16 cellular contexts compared by ENCODE assay signal in genomic region chr15:90394074-90394473, GRCh38. TPM values are rescaled to one million over a fixed set of nuclear protein-coding genes. Genes with fewer than 3 reads are reported as not detected.
DNase-seq lines count a peak whose midpoint lies in the region; ATAC-seq, FAIRE-seq and TF ChIP-seq lines count a peak whose summit lies in the region.
"Had no signal": no experiment of that assay in that cellular context is flagged by ENCODE, and none has a peak within 500 bp of the region (broad histone marks: within the 10 kb centered on the region; RNA-seq: fewer than 3 reads in every experiment).

No MANE protein-coding gene starts in this region.

- no peak overlapping the region for H3K4me3 Mint-ChIP-seq in activated B cell treated with CpG ODN at 0.5 μM for 24 hours
- H3K4me3 Mint-ChIP-seq in stimulated activated naive CD8-positive, alpha-beta T cell treated with anti-CD3 and anti-CD28 coated beads, Interleukin-15, amount 100 ng/mL, for 72 hours, result no peak overlapping the region

- TF ChIP-seq CTCF in activated B cell treated with CpG ODN at 0.5 μM for 24 hours (IDR thresholded peaks at IDR 0.05), result no peak

- intact Hi-C loops in activated B cell treated with CpG ODN at 0.5 μM for 24 hours (cut with micrococcal nuclease) (no loop called here), left colon (cut with DNase I, micrococcal nuclease) (no loop called here)

- H3K4me3 ChIP-seq in HUES48 (ENCODE audit: low read depth, low read length) (no peak overlapping the region), small intestine (ENCODE audit: low read depth in 1 of 2, low read length in 2 of 2) (no peak overlapping the region)

- FAIRE-seq in small intestine (lab: Jason Lieb, UNC), result no peak
- FAIRE-seq: astrocyte, G401.6 had no signal

- no peaks in the 10 kb centered on the region for H3K27me3 Mint-ChIP-seq in activated B cell treated with CpG ODN at 0.5 μM for 24 hours
- H3K27me3 Mint-ChIP-seq in stimulated activated naive CD8-positive, alpha-beta T cell treated with anti-CD3 and anti-CD28 coated beads, Interleukin-15, amount 100 ng/mL, for 72 hours, result no peaks in the 10 kb centered on the region

- CTCF ChIA-PET in activated B cell treated with CpG ODN at 0.5 μM for 24 hours (lab: Charles Lee), result no interaction called here

- POLR2A ChIA-PET in activated B cell treated with CpG ODN at 0.5 μM for 24 hours (lab: Charles Lee), result no interaction called here

- H3K36me3 ChIP-seq in HUES48 (ENCODE audit: control insufficient read depth, insufficient read depth, low read length) (peaks cover 16% of the 10 kb centered on the region), small intestine (ENCODE audit: control insufficient read depth in 2 of 2, insufficient read depth in 2 of 2, low read length in 2 of 2) (no peaks in the 10 kb centered on the region)

- H3K36me3 Mint-ChIP-seq in activated B cell treated with CpG ODN at 0.5 μM for 24 hours (ENCODE audit: low read depth), result peaks cover 55% of the 10 kb centered on the region

- no peak overlapping the region; the same call in 1 of the 2 replicates for H3K9ac ChIP-seq in HUES48 (ENCODE audit: low read depth, low read length)

- ATAC-seq in activated B cell treated with CpG ODN at 0.5 μM for 24 hours (ENCODE audit: low read depth) (no peak), left colon (peak; percentile 81)
- no peak for ATAC-seq in stimulated activated naive CD8-positive, alpha-beta T cell treated with anti-CD3 and anti-CD28 coated beads, Interleukin-15, amount 100 ng/mL, for 72 hours

- peak overlapping the region; percentile 55 for H3K27ac ChIP-seq in HUES48 (ENCODE audit: low read depth, low read length)
- peak overlapping the region in 1 of 2 donors; percentile 85 for H3K27ac ChIP-seq in small intestine (ENCODE audit: low read depth in 1 of 2, low read length in 1 of 2)

- WGBS in small intestine, 3 donors, result 79 to 91% (median 89%) methylated on average over 1 of the region's 1 CpG

- no peaks in the 10 kb centered on the region for H3K9me3 Mint-ChIP-seq in activated B cell treated with CpG ODN at 0.5 μM for 24 hours
- H3K9me3 Mint-ChIP-seq in stimulated activated naive CD8-positive, alpha-beta T cell treated with anti-CD3 and anti-CD28 coated beads, Interleukin-15, amount 100 ng/mL, for 72 hours, result no peaks in the 10 kb centered on the region

- DNase-seq in activated B cell treated with CpG ODN at 0.5 μM for 24 hours, result no peak
- peak; percentile 43 to 63 for DNase-seq in left colon
- peak; percentile 68 for DNase-seq in small intestine
- DNase-seq in NCI-H446 treated with DMSO at 0.1 percent for 48 hours (lab: John Stamatoyannopoulos, UW), result no peak
- no peak for DNase-seq in stimulated activated naive CD8-positive, alpha-beta T cell treated with anti-CD3 and anti-CD28 coated beads, Interleukin-15, amount 100 ng/mL, for 72 hours
- no peak for DNase-seq in SKM-1 (lab: John Stamatoyannopoulos, UW; ENCODE audit: unreplicated experiment)
- no peak for DNase-seq in NCI-H524 treated with DMSO at 0.1 percent for 48 hours (lab: John Stamatoyannopoulos, UW)
- DNase-seq: activated CD4-positive, alpha-beta T cell treated with anti-CD3 and anti-CD28 coated beads for 4 hours; COR-L47; foreskin fibroblast; NCI-H146; NCI-H526; stimulated activated CD4-positive, alpha-beta T cell treated with anti-CD3 and anti-CD28 coated beads, Interleukin-4, amount 100 ng/mL, for 24 hours had no signal

- H3K9me3 ChIP-seq in HUES48 (ENCODE audit: control insufficient read depth, insufficient read depth, low read length), result no peaks in the 10 kb centered on the region
- H3K9me3 ChIP-seq in small intestine (ENCODE audit: control insufficient read depth, low read depth), result no peaks in the 10 kb centered on the region

- H3K4me1 Mint-ChIP-seq in activated B cell treated with CpG ODN at 0.5 μM for 24 hours, result peaks cover 76% of the 10 kb centered on the region
- peaks cover 71% of the 10 kb centered on the region for H3K4me1 Mint-ChIP-seq in stimulated activated naive CD8-positive, alpha-beta T cell treated with anti-CD3 and anti-CD28 coated beads, Interleukin-15, amount 100 ng/mL, for 72 hours

- H3K4me1 ChIP-seq in HUES48 (ENCODE audit: control insufficient read depth, insufficient read depth, low read length), result peaks cover 59% of the 10 kb centered on the region
- H3K4me1 ChIP-seq in small intestine (ENCODE audit: control insufficient read depth in 2 of 2, insufficient read depth in 1 of 2, low read depth in 1 of 2, low read length in 1 of 2), result peaks cover 7 to 42% of the 10 kb centered on the region in 2 donors

- H3K27me3 ChIP-seq in HUES48 (ENCODE audit: control insufficient read depth, insufficient read depth, low read length), result no peaks in the 10 kb centered on the region
- H3K27me3 ChIP-seq in small intestine (ENCODE audit: control insufficient read depth in 2 of 2, insufficient read depth in 2 of 2, low read length in 2 of 2), result no peaks in the 10 kb centered on the region

- H3K27ac Mint-ChIP-seq in activated B cell treated with CpG ODN at 0.5 μM for 24 hours, result peak overlapping the region; percentile 13
- H3K27ac Mint-ChIP-seq in stimulated activated naive CD8-positive, alpha-beta T cell treated with anti-CD3 and anti-CD28 coated beads, Interleukin-15, amount 100 ng/mL, for 72 hours, result no peak overlapping the region

RNA-seq across cellular contexts. Expression of gene IQGAP1, which starts 6.0 kb away (rescaled TPM):
- total RNA-seq in activated B cell treated with CpG ODN at 0.5 μM for 24 hours (187 and 227 TPM in 2 replicates), left colon (100 to 1,000 TPM; 197 to 223 TPM)
- 10 to 100 TPM; 54.3 to 77.9 (median 61.7) TPM for polyA plus RNA-seq in small intestine

RNA-seq across cellular contexts. Expression of gene ZNF774, which starts 42.0 kb away (rescaled TPM):
- total RNA-seq in activated B cell treated with CpG ODN at 0.5 μM for 24 hours (1.3 and 2.9 TPM in 2 replicates), left colon (10 to 100 TPM; 14.7 to 21.2 TPM)
- polyA plus RNA-seq in small intestine, result 1 to 10 TPM in 2 of 3 donors, under 1 TPM in 1; 0.89 to 2.1 (median 1.4) TPM

Comparison
In these comparisons a context has a peak if more than half of its experiments do, and no peak if none do; other contexts are left out.
1. DNase-seq: peak in left colon (2 of 2) and small intestine (single experiment); none in activated B cell treated with CpG ODN at 0.5 μM for 24 hours (single experiment), NCI-H446 treated with DMSO at 0.1 percent for 48 hours (single experiment), stimulated activated naive CD8-positive, alpha-beta T cell treated with anti-CD3 and anti-CD28 coated beads, Interleukin-15, amount 100 ng/mL, for 72 hours (0 of 2), SKM-1 (single experiment) and NCI-H524 treated with DMSO at 0.1 percent for 48 hours (single experiment).